In genomic region chr19:33340991-33341390, GRCh38 we compare ENCODE assay signal across 29 cellular contexts. TPM values are rescaled to one million over a fixed set of nuclear protein-coding genes. Genes with fewer than 3 reads are reported as not detected.
"Had no signal": no experiment of that assay in that cellular context is flagged by ENCODE, and none has a peak within 500 bp of the region (broad histone marks: within the 10 kb centered on the region; RNA-seq: fewer than 3 reads in every experiment).

No MANE protein-coding gene starts in this region.

- H3K4me3 Mint-ChIP-seq: dendritic cell treated with granulocyte-macrophage colony-stimulating factor and Interleukin-4, amounts not matched to agents 40 ng/mL and 50 ng/mL, for 4 days; effector memory CD8-positive, alpha-beta T cell; endodermal cell had no signal

- ATAC-seq: effector memory CD8-positive, alpha-beta T cell; esophagus mucosa; foreskin keratinocyte; gastrocnemius medialis; gastroesophageal sphincter; heart left ventricle; heart right ventricle had no signal

- DNase-seq: colonic mucosa; cortex of kidney; dermis blood vessel endothelial cell; dorsolateral prefrontal cortex; effector CD4-positive, alpha-beta T cell; effector CD8-positive, alpha-beta T cell; effector memory CD4-positive, alpha-beta T cell; effector memory CD8-positive, alpha-beta T cell; endodermal cell; erythroblast; esophagus squamous epithelium; foreskin fibroblast; foreskin keratinocyte; foreskin melanocyte; gastrocnemius medialis; glutamatergic neuron; heart left ventricle; heart right ventricle had no signal

- H3K4me2 ChIP-seq: hepatocyte had no signal

- H3K79me2 ChIP-seq: hepatocyte had no signal

- H3K4me3 ChIP-seq: colonic mucosa, coronary artery, dorsolateral prefrontal cortex, esophagus muscularis mucosa, esophagus squamous epithelium, gastrocnemius medialis, gastroesophageal sphincter, heart left ventricle, heart right ventricle, hepatocyte had no signal

- H3K4me1 ChIP-seq: colonic mucosa, gastrocnemius medialis had no signal

- H3K27ac ChIP-seq: colonic mucosa, coronary artery, dorsolateral prefrontal cortex, epithelial cell of prostate, esophagus muscularis mucosa, esophagus squamous epithelium, foreskin keratinocyte, gastrocnemius medialis, gastroesophageal sphincter, heart left ventricle, heart right ventricle, hepatocyte had no signal

- H3K27me3 ChIP-seq: gastrocnemius medialis had no signal

- FAIRE-seq: endometrium, endothelial cell of umbilical vein, frontal cortex had no signal

- H3K9me3 Mint-ChIP-seq: dendritic cell treated with granulocyte-macrophage colony-stimulating factor and Interleukin-4, amounts not matched to agents 40 ng/mL and 50 ng/mL, for 4 days; effector memory CD8-positive, alpha-beta T cell; endodermal cell had no signal

- H3K27ac Mint-ChIP-seq: dendritic cell treated with granulocyte-macrophage colony-stimulating factor and Interleukin-4, amounts not matched to agents 40 ng/mL and 50 ng/mL, for 4 days; effector memory CD8-positive, alpha-beta T cell; endodermal cell had no signal

- H3K4me1 Mint-ChIP-seq: endodermal cell had no signal

- H3K9me3 ChIP-seq: colonic mucosa, esophagus muscularis mucosa, esophagus squamous epithelium, gastrocnemius medialis, gastroesophageal sphincter, heart left ventricle, heart right ventricle had no signal

- H2AFZ ChIP-seq: hepatocyte had no signal

- H3K36me3 ChIP-seq: colonic mucosa, esophagus muscularis mucosa, esophagus squamous epithelium, gastrocnemius medialis, gastroesophageal sphincter, heart left ventricle, heart right ventricle had no signal

RNA-seq across cellular contexts. Expression of gene CEBPA, which starts 38.7 kb away (rescaled TPM):
- total RNA-seq: endothelial cell of umbilical vein had no signal
- polyA plus RNA-seq: fibroblast of lung had no signal
